2 cellular contexts compared by ENCODE assay signal in the genomic region with DNA sequence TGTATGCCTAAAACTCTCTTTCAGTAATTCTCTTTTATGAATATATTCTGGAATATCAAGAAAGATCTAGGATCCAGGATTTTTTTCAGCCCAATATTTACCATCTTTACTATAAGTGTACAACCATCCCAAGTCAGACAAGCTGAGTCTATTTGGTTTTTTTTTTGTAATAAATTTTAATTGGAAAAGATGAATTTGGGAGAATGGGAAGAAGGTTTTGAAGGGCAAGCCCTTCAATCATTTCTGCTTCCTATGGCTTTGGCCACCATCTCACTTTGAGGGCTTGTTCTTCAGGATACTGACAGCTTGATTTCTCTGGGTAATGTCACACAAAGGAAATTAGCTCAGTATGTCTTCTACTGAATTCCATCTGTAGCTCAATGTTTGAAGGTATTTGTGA. TPM values are rescaled to one million over a fixed set of nuclear protein-coding genes. Genes with fewer than 3 reads are reported as not detected.
"Had no signal": no experiment of that assay in that cellular context is flagged by ENCODE, and none has a peak within 500 bp of the region (broad histone marks: within the 10 kb centered on the region; RNA-seq: fewer than 3 reads in every experiment).

No MANE protein-coding gene starts in this region.

RNA-seq across cellular contexts. Expression of a gene that starts 23.0 kb away (rescaled TPM):
- total RNA-seq: thyroid gland, ureter had no signal
